Comparison of ENCODE assay signal across 28 cellular contexts in the genomic region with DNA sequence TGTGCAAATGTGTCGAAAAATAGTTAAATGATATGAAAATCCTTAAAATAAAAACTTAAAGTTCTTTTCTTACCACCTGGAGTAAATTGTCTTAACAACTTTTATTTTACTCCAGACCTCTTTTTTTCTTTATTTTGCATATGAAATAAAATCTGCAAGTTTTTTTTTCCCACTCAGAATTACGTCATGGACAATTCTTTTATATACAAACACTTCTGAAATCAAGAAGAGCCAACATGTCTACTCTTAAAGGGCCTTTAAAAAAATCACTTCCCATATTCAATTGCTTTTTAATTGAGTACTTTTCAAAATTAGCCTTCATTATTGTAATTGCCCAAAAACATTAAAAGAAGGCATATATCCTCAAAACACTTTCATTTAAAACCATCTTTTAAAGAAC.
"Had no signal": no experiment of that assay in that cellular context is flagged by ENCODE, and none has a peak within 500 bp of the region (broad histone marks: within the 10 kb centered on the region; RNA-seq: fewer than 3 reads in every experiment).

No MANE protein-coding gene starts in this region.

- H3K9me3 ChIP-seq: ascending aorta, Peyer's patch had no signal

- H3K36me3 ChIP-seq: ascending aorta, cardiac muscle cell, Peyer's patch had no signal

- H3K27me3 ChIP-seq: ascending aorta, cardiac muscle cell, Peyer's patch had no signal

- H3K27ac ChIP-seq: ascending aorta, cardiac muscle cell, Peyer's patch had no signal

- ATAC-seq: activated CD8-positive, alpha-beta T cell treated with anti-CD3 and anti-CD28 coated beads for 36 hours; activated T-cell treated with anti-CD3 and anti-CD28 coated beads, Interleukin-2, amount 50 U/mL, for 72 hours; activated T-helper 17 cell treated with anti-CD3 and anti-CD28 coated beads, Interleukin-2, amount 50 U/mL, for 72 hours; PC-3 had no signal

- DNase-seq: activated CD4-positive, alpha-beta T cell treated with anti-CD3 and anti-CD28 coated beads, Interleukin-2, amount 10 ng/mL, durations not matched to agents 24 days and 14 days; activated CD4-positive, alpha-beta T cell treated with anti-CD3 and anti-CD28 coated beads, Interleukin-2, amount 50 U/mL, for 4 hours; activated CD8-positive, alpha-beta T cell treated with anti-CD3 and anti-CD28 coated beads for 36 hours; activated effector memory CD4-positive, alpha-beta T cell treated with anti-CD3 and anti-CD28 coated beads, Interleukin-2, amount 50 U/mL, for 16 hours; activated naive CD4-positive, alpha-beta T cell; activated naive CD4-positive, alpha-beta T cell treated with anti-CD3 and anti-CD28 coated beads, Interleukin-2, amount 50 U/mL, for 16 hours; activated naive CD8-positive, alpha-beta T cell treated with anti-CD3 and anti-CD28 coated beads, Interleukin-2, amount 10 ng/mL, durations not matched to agents 7 days and 5 days; activated T-cell treated with anti-CD3 and anti-CD28 coated beads, Interleukin-2, amount 50 U/mL, for 1 hour; activated T-cell treated with anti-CD3 and anti-CD28 coated beads, Interleukin-2, amount 50 U/mL, for 72 hours; amygdala; NCI-H1105; NCI-H1417 treated with DMSO at 0.1 percent for 48 hours; NCI-H187 treated with DMSO at 0.1 percent for 48 hours; NCI-H2081; NCI-H2171 treated with DMSO at 0.1 percent for 48 hours; NCI-H2227 treated with DMSO at 0.1 percent for 48 hours; NCI-H446; NCI-H510A treated with DMSO at 0.1 percent for 48 hours; NCI-H526 treated with DMSO at 0.1 percent for 48 hours; NCI-H774; PC-3; Peyer's patch; RPMI8226; SIG-M5 had no signal

- H3K4me3 ChIP-seq: ascending aorta, cardiac muscle cell, Peyer's patch had no signal

- FAIRE-seq: TTC549 had no signal

- H3K4me1 ChIP-seq: ascending aorta, Peyer's patch had no signal
